Comparison of ENCODE assay signal across 29 cellular contexts in genomic region chr1:74610961-74611360, GRCh38.
"Had no signal": no experiment of that assay in that cellular context is flagged by ENCODE, and none has a peak within 500 bp of the region (broad histone marks: within the 10 kb centered on the region; RNA-seq: fewer than 3 reads in every experiment).

No MANE protein-coding gene starts in this region.

- H2AFZ ChIP-seq: neural progenitor cell, parathyroid adenoma had no signal

- H3K9ac ChIP-seq: neural progenitor cell, parathyroid adenoma had no signal

- H3K9me3 ChIP-seq: ovary, psoas muscle, spleen, stomach, tibial artery, transverse colon, upper lobe of right lung, vagina had no signal

- H3K27me3 Mint-ChIP-seq: progenitor cell of endocrine pancreas; stimulated activated naive B cell treated with anti-CD40 and anti-IgM and Interleukin-4, amounts not matched to agents 10 μg/mL and 1 μg/mL and 100 μg/mL, for 72 hours had no signal

- H3K4me3 Mint-ChIP-seq: naive thymus-derived CD4-positive, alpha-beta T cell; natural killer cell; nephron; neural progenitor cell; stimulated activated naive B cell treated with anti-CD40 and anti-IgM and Interleukin-4, amounts not matched to agents 10 μg/mL and 1 μg/mL and 100 μg/mL, for 72 hours; stimulated activated naive CD8-positive, alpha-beta T cell treated with anti-CD3 and anti-CD28 coated beads, Interleukin-15, Interleukin-2, amounts not matched to agents 100 ng/mL and 50 ng/mL, for 24 hours; type B pancreatic cell had no signal

- ATAC-seq: naive thymus-derived CD4-positive, alpha-beta T cell; natural killer cell; psoas muscle; right cardiac atrium; sciatic nerve; stimulated activated naive B cell treated with anti-CD40 and anti-IgM and Interleukin-4, amounts not matched to agents 10 μg/mL and 1 μg/mL and 100 μg/mL, for 72 hours; upper lobe of right lung had no signal

- H3K36me3 ChIP-seq: neural progenitor cell, ovary, spleen, stomach, tibial artery, transverse colon, upper lobe of right lung, vagina had no signal

- H3K4me1 ChIP-seq: neural progenitor cell, parathyroid adenoma, psoas muscle, spleen, stomach, tibial artery, transverse colon, upper lobe of right lung, vagina had no signal

- H3K9me3 Mint-ChIP-seq: nephron; neural progenitor cell; stimulated activated naive B cell treated with anti-CD40 and anti-IgM and Interleukin-4, amounts not matched to agents 10 μg/mL and 1 μg/mL and 100 μg/mL, for 72 hours; stimulated activated naive CD8-positive, alpha-beta T cell treated with anti-CD3 and anti-CD28 coated beads, Interleukin-15, Interleukin-2, amounts not matched to agents 100 ng/mL and 50 ng/mL, for 24 hours; type B pancreatic cell had no signal

- H3K27ac Mint-ChIP-seq: naive thymus-derived CD4-positive, alpha-beta T cell; natural killer cell; nephron; neural progenitor cell; progenitor cell of endocrine pancreas; stimulated activated naive B cell treated with anti-CD40 and anti-IgM and Interleukin-4, amounts not matched to agents 10 μg/mL and 1 μg/mL and 100 μg/mL, for 72 hours; stimulated activated naive CD8-positive, alpha-beta T cell treated with anti-CD3 and anti-CD28 coated beads, Interleukin-15, Interleukin-2, amounts not matched to agents 100 ng/mL and 50 ng/mL, for 24 hours; type B pancreatic cell had no signal

- H3K4me1 Mint-ChIP-seq: naive thymus-derived CD4-positive, alpha-beta T cell; natural killer cell; nephron; neural progenitor cell; stimulated activated naive B cell treated with anti-CD40 and anti-IgM and Interleukin-4, amounts not matched to agents 10 μg/mL and 1 μg/mL and 100 μg/mL, for 72 hours had no signal

- H3K27me3 ChIP-seq: neural progenitor cell, ovary, spleen, stomach, tibial artery, transverse colon, upper lobe of right lung, vagina had no signal

- H3K36me3 Mint-ChIP-seq: naive thymus-derived CD4-positive, alpha-beta T cell; natural killer cell; neural progenitor cell; stimulated activated naive B cell treated with anti-CD40 and anti-IgM and Interleukin-4, amounts not matched to agents 10 μg/mL and 1 μg/mL and 100 μg/mL, for 72 hours; type B pancreatic cell had no signal

- DNase-seq: naive thymus-derived CD4-positive, alpha-beta T cell; natural killer cell; occipital lobe; ovary; posterior cingulate gyrus; psoas muscle; right cardiac atrium; spleen; stimulated activated CD4-positive, alpha-beta T cell treated with anti-CD3 and anti-CD28 coated beads, Interleukin-12 subunit alpha, Interleukin-12 subunit beta, amount 100 ng/mL, for 4 hours; stimulated activated CD4-positive, alpha-beta T cell treated with anti-CD3 and anti-CD28 coated beads, Interleukin-1b, Interleukin-23, amount 100 ng/mL, for 48 hours; stimulated activated CD4-positive, alpha-beta T cell treated with anti-CD3 and anti-CD28 coated beads, Interleukin-4, amount 100 ng/mL, for 1 hour; stimulated activated CD4-positive, alpha-beta T cell treated with anti-CD3 and anti-CD28 coated beads, Interleukin-4, amount 100 ng/mL, for 4 hours; stimulated activated CD8-positive, alpha-beta memory T cell treated with anti-CD3 and anti-CD28 coated beads, Interleukin-4, amount 100 ng/mL, for 48 hours; stimulated activated naive B cell treated with anti-CD40 and anti-IgM and Interleukin-4, amounts not matched to agents 10 μg/mL and 1 μg/mL and 100 μg/mL, for 72 hours; stimulated activated naive CD4-positive, alpha-beta T cell treated with Interleukin-2 at 50 U/mL for 16 hours; stomach; tibial artery; transverse colon; upper lobe of right lung had no signal

- H3K27ac ChIP-seq: neural progenitor cell, ovary, parathyroid adenoma, psoas muscle, skin epidermis, spleen, stomach, tibial artery, transverse colon, upper lobe of right lung, vagina had no signal

- H3K79me2 ChIP-seq: parathyroid adenoma had no signal

- H3K4me2 ChIP-seq: neural progenitor cell, smooth muscle cell had no signal

- H3K4me3 ChIP-seq: neural progenitor cell, ovary, psoas muscle, skin epidermis, smooth muscle cell, spleen, stomach, tibial artery, transverse colon, upper lobe of right lung, vagina had no signal
